14 cellular contexts compared by ENCODE assay signal in the genomic region with DNA sequence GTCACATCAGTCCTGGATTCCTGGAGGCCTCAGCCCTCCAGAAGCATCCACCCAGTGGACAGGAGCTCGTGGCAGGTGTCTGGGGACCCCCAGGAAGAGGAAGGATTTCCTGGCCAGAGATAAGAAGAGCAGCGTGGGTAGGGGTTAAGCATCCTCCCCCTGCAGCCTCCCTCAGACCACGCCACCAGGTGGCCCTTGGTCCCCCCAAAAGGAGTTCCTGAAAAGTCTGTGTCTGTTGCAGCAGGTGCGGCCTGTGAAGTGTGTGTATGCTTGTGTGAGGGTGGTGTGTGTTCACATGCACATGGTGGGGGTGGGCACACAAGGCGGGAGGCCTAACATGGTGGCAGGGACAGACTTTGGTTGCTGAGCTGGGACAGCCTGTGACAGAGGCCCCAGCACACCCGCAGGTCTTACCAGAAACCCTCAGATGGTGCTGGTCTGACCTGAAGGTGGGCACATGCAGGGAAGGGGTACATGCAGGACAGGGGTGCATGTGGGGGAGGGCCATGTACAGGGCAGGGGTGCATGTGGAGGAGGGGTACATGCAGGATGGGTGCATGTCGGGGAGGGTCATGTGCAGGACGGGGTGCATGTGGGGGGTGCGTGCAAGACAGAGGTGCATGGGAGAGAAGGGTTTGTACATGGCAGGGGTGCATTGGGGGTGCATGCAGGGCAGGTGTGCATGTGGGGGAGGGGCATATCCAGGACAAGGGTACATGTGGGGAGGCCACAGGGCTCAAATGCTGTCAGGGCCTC. TPM values are rescaled to one million over a fixed set of nuclear protein-coding genes. Genes with fewer than 3 reads are reported as not detected.
DNase-seq lines count a peak whose midpoint lies in the region; ATAC-seq and TF ChIP-seq lines count a peak whose summit lies in the region.
"Had no signal": no experiment of that assay in that cellular context is flagged by ENCODE, and none has a peak within 500 bp of the region (broad histone marks: within the 10 kb centered on the region; RNA-seq: fewer than 3 reads in every experiment).

No MANE protein-coding gene starts in this region.

- peak overlapping the region; percentile 71 for H3K27ac ChIP-seq in RWPE2 (ENCODE audit: poor library complexity, severe bottlenecking)
- H3K27ac ChIP-seq in mesenchymal stem cell (ENCODE audit: low read length, poor library complexity, severe bottlenecking), result no peak overlapping the region
- H3K27ac ChIP-seq: transverse colon had no signal

- ATAC-seq in RWPE2 (ENCODE audit: low read depth), result no peak
- ATAC-seq in left colon, result no peak
- ATAC-seq: left ventricle myocardium superior had no signal

- peak overlapping the region; percentile 36 for H3K4me3 ChIP-seq in GM06990 (replicated peaks; ENCODE audit: low read depth, low read length)
- H3K4me3 ChIP-seq in GM12875 (ENCODE audit: low read depth, low read length), result peak overlapping the region; percentile 24
- H3K4me3 ChIP-seq in RWPE2 (ENCODE audit: severe bottlenecking), result no peak overlapping the region
- H3K4me3 ChIP-seq in mesenchymal stem cell (ENCODE audit: insufficient read depth in 1 of 2, low read depth in 1 of 2, low read length in 2 of 2), result no peak overlapping the region
- H3K4me3 ChIP-seq: transverse colon had no signal

- WGBS in mesenchymal stem cell, result 93% methylated on average over 9 of the region's 9 CpGs

- peak overlapping the region; percentile 14 for H4K91ac ChIP-seq in mesenchymal stem cell (ENCODE audit: low read length)

- H3K27me3 ChIP-seq in GM06990 (replicated peaks; ENCODE audit: control insufficient read depth, insufficient read depth, low read length), result no peaks in the 10 kb centered on the region
- no peaks in the 10 kb centered on the region for H3K27me3 ChIP-seq in RWPE2 (ENCODE audit: insufficient read depth, poor library complexity, severe bottlenecking)
- H3K27me3 ChIP-seq in mesenchymal stem cell (ENCODE audit: control insufficient read depth in 1 of 2, insufficient read depth in 1 of 2, low read length in 2 of 2), result peaks cover 12 to 21% of the 10 kb centered on the region in 2 experiments
- H3K27me3 ChIP-seq: transverse colon had no signal

- no peak overlapping the region for H2AFZ ChIP-seq in mesenchymal stem cell (ENCODE audit: low read depth, low read length)

- H4K8ac ChIP-seq in mesenchymal stem cell (ENCODE audit: low read length), result no peak overlapping the region

- peak; percentile 37 for TF ChIP-seq CTCF in GM06990 (IDR thresholded peaks at IDR 0.05; ENCODE audit: insufficient read depth, low read length, poor library complexity, severe bottlenecking)
- TF ChIP-seq CTCF in GM12875 (IDR thresholded peaks at IDR 0.05; ENCODE audit: borderline replicate concordance, insufficient read depth, low read depth, low read length), result 0 out of 2 replicates have a peak, but pooled peaks have one; percentile 13
- TF ChIP-seq CTCF in RWPE2 (IDR thresholded peaks at IDR 0.05; ENCODE audit: poor library complexity, severe bottlenecking), result no peak

- no peak overlapping the region for H2BK15ac ChIP-seq in mesenchymal stem cell (ENCODE audit: low read depth, poor library complexity, severe bottlenecking)

- H3K9me3 ChIP-seq in RWPE2 (ENCODE audit: severe bottlenecking) (no peaks in the 10 kb centered on the region), mesenchymal stem cell (ENCODE audit: control insufficient read depth, low read length) (no peaks in the 10 kb centered on the region)
- H3K9me3 ChIP-seq: transverse colon had no signal

- H3K4me1 ChIP-seq in RWPE2 (ENCODE audit: insufficient read depth, poor library complexity, severe bottlenecking) (peaks cover 9% of the 10 kb centered on the region), mesenchymal stem cell (ENCODE audit: control insufficient read depth, insufficient read depth, low read depth, low read length) (peaks cover 30% of the 10 kb centered on the region)
- H3K4me1 ChIP-seq: transverse colon had no signal

- no peak for TF ChIP-seq POLR2A in erythroblast (IDR thresholded peaks at IDR 0.05; ENCODE audit: low read length)

- peak overlapping the region in 1 of 2 experiments; percentile 26 for H3K14ac ChIP-seq in mesenchymal stem cell (ENCODE audit: low read length in 2 of 2)

- H2BK120ac ChIP-seq in mesenchymal stem cell (ENCODE audit: low read depth, low read length), result no peak overlapping the region

- intact Hi-C loops in left colon (cut with DNase I, micrococcal nuclease), result no loop called here

- H2BK5ac ChIP-seq in mesenchymal stem cell (ENCODE audit: low read depth, low read length, poor library complexity, severe bottlenecking), result no peak overlapping the region

- H3K36me3 ChIP-seq in GM06990 (ENCODE audit: control insufficient read depth, insufficient read depth, low read length), result peaks cover 2% of the 10 kb centered on the region
- H3K36me3 ChIP-seq in RWPE2 (ENCODE audit: low read depth), result no peaks in the 10 kb centered on the region
- H3K36me3 ChIP-seq in mesenchymal stem cell (ENCODE audit: control insufficient read depth in 1 of 2, insufficient read depth in 2 of 2, low read depth in 1 of 2, low read length in 2 of 2), result no peaks in the 10 kb centered on the region
- H3K36me3 ChIP-seq: transverse colon had no signal

- no peak overlapping the region for H3K23ac ChIP-seq in mesenchymal stem cell (ENCODE audit: low read length in 2 of 2)

- no peak overlapping the region for H3K4me2 ChIP-seq in mesenchymal stem cell (ENCODE audit: low read length, poor library complexity, severe bottlenecking)

- H2BK12ac ChIP-seq in mesenchymal stem cell (ENCODE audit: low read length in 2 of 2), result no peak overlapping the region

- no peak overlapping the region for H3K9ac ChIP-seq in mesenchymal stem cell (ENCODE audit: low read length)

- H3K18ac ChIP-seq in mesenchymal stem cell (ENCODE audit: low read depth in 1 of 2, low read length in 2 of 2), result peak overlapping the region in 1 of 2 experiments; percentile 1

- H3K4ac ChIP-seq in mesenchymal stem cell (ENCODE audit: low read depth in 1 of 2, low read length in 2 of 2), result no peak overlapping the region

- DNase-seq in GM06990 (ENCODE audit: extremely low read depth, insufficient read length), result no peak
- no peak for DNase-seq in RWPE2 (ENCODE audit: low spot score)
- DNase-seq in mesenchymal stem cell, result no peak
- DNase-seq in erythroblast (lab: John Stamatoyannopoulos, UW), result no peak
- DNase-seq in MV-4-11 (lab: John Stamatoyannopoulos, UW), result no peak
- DNase-seq in left colon, result no peak
- DNase-seq: KBM-7, left ventricle myocardium superior, NCI-H446, nephron progenitor cell, PC-3, retina, transverse colon had no signal

- H2AK5ac ChIP-seq in mesenchymal stem cell (ENCODE audit: low read length, severe bottlenecking), result no peak overlapping the region

- H3K79me1 ChIP-seq in mesenchymal stem cell (replicated peaks; ENCODE audit: low read length, poor library complexity, severe bottlenecking), result no peaks in the 10 kb centered on the region

RNA-seq across cellular contexts. Expression of a gene that starts 18.2 kb away (rescaled TPM):
- polyA plus RNA-seq in mesenchymal stem cell (2013, experiment 1 of 2), result 0.25 TPM
- polyA plus RNA-seq in mesenchymal stem cell (2013, experiment 2 of 2), result 0.33 TPM
- 1 to 10 TPM; 1.6 to 5.7 TPM for total RNA-seq in left colon

Comparison
In these comparisons a context has a peak if more than half of its experiments do, and no peak if none do; other contexts are left out.
1. H3K4me3 ChIP-seq: peak in GM06990 (single experiment) and GM12875 (single experiment); none in RWPE2 (single experiment) and mesenchymal stem cell (0 of 2).